1 cellular context compared by ENCODE assay signal in genomic region chr13:32039056-32039455, GRCh38.
TF ChIP-seq lines count a peak whose summit lies in the region.

No MANE protein-coding gene starts in this region.

TF ChIP-seq in IMR-90, 13 proteins besides CTCF, POLR2A, EP300 and RAD21 (continued from another document):
- TF ChIP-seq USF2 (IDR thresholded peaks at IDR 0.05; ENCODE audit: low read depth, low read length) (no peak), RCOR1 (IDR thresholded peaks at IDR 0.05; ENCODE audit: insufficient replicate concordance, low read length) (no peak), BHLHE40 (IDR thresholded peaks at IDR 0.05; ENCODE audit: low read depth, low read length) (no peak), MXI1 (IDR thresholded peaks at IDR 0.05; ENCODE audit: borderline replicate concordance, low read depth, low read length) (no peak), CEBPB (IDR thresholded peaks at IDR 0.05; ENCODE audit: low read depth, low read length) (no peak), CHD1 (IDR thresholded peaks at IDR 0.05; ENCODE audit: low read depth, low read length) (no peak)
